11 cellular contexts compared by ENCODE assay signal in the genomic region with DNA sequence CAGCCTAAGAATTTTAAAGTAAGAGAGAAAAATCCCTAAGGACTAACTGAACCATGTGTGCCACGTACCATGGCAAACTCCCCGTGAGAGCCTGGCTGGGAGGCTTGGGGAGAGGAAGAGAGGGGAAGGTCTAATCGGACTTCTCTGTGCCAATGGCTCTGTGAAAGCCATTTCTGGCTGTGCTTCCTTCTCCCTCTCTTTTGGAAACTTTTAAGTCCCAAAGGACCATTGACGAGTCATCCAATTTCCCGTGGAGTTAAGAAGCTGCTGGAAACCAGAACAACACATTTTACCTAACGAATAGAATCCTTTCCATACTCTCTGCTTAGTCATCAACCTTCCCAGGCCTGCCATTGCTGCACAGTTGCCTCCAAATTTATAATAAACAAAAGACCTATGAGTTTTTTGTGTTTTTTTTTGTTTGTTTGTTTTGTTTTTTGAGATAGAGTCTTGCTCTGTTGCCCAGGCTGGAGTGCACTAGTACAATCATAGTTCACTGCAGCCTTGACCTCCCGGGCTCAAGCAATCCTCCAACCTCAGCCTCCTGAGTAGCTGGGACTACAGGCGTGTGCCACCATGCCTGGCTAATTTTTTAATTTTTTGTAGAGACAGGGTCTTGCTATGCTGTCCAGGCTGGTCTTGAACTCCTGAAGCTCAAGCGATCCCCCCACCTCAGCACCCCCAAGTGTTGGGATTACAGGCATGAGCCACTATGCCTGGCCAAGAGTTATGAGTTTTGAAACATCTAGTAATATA. TPM values are rescaled to one million over a fixed set of nuclear protein-coding genes. Genes with fewer than 3 reads are reported as not detected.
DNase-seq lines count a peak whose midpoint lies in the region; TF ChIP-seq lines count a peak whose summit lies in the region.
"Had no signal": no experiment of that assay in that cellular context is flagged by ENCODE, and none has a peak within 500 bp of the region (broad histone marks: within the 10 kb centered on the region; RNA-seq: fewer than 3 reads in every experiment).

No MANE protein-coding gene starts in this region.

- H3K4me2 ChIP-seq in BLaER1 treated with 17β-estradiol and CSF1 and Interleukin-3, amounts not matched to agents 10 nM and 100 nM = peak overlapping the region in 8 of 11 experiments; percentile 6 to 54 (median 34); a peak in 11 of 22 replicates
- H3K4me2 ChIP-seq: KMS-11 had no signal

- H3K36me3 ChIP-seq in BLaER1 treated with 17β-estradiol and CSF1 and Interleukin-3, amounts not matched to agents 10 nM and 100 nM = no peaks in the 10 kb centered on the region
- peaks cover 97% of the 10 kb centered on the region for H3K36me3 ChIP-seq in SJSA1

- no peak overlapping the region for H3K9ac ChIP-seq in BLaER1 treated with 17β-estradiol and CSF1 and Interleukin-3, amounts not matched to agents 10 nM and 100 nM
- H3K9ac ChIP-seq: KMS-11 had no signal

- no peaks in the 10 kb centered on the region for H3K27me3 ChIP-seq in BLaER1 treated with 17β-estradiol and CSF1 and Interleukin-3, amounts not matched to agents 10 nM and 100 nM
- H3K27me3 ChIP-seq in SJSA1 (replicated peaks) = no peaks in the 10 kb centered on the region

- TF ChIP-seq CTCF in fibroblast of pulmonary artery (IDR thresholded peaks at IDR 0.05; ENCODE audit: low read length, missing control alignments) = no peak

- no peak overlapping the region for H3K27ac ChIP-seq in BLaER1 treated with 17β-estradiol and CSF1 and Interleukin-3, amounts not matched to agents 10 nM and 100 nM
- H3K27ac ChIP-seq in SJSA1 = no peak overlapping the region; the same call in 1 of the 2 replicates
- H3K27ac ChIP-seq: KMS-11 had no signal

- DNase-seq in SJSA1 (ENCODE audit: low read depth in 1 of 2, low spot score in 2 of 2) (peak; percentile 54 to 55), fibroblast of pulmonary artery (ENCODE audit: low read depth) (peak; percentile 82), renal cortical epithelial cell (ENCODE audit: low read depth) (peak; percentile 67), D341Med (ENCODE audit: low spot score) (no peak), RKO (ENCODE audit: low spot score) (no peak), DMS79 (lab: John Stamatoyannopoulos, UW) (no peak), 8988T (no peak)
- DNase-seq: activated T-cell treated with anti-CD3 and anti-CD28 coated beads, Interleukin-2, amount 50 U/mL, for 72 hours; NCI-H774 had no signal

- no peak overlapping the region for H3K4me3 ChIP-seq in BLaER1 treated with 17β-estradiol and CSF1 and Interleukin-3, amounts not matched to agents 10 nM and 100 nM
- no peak overlapping the region for H3K4me3 ChIP-seq in SJSA1
- no peak overlapping the region for H3K4me3 ChIP-seq in fibroblast of pulmonary artery (replicated peaks; ENCODE audit: low read depth, low read length)

- peaks cover 0 to 4% (median 0%) of the 10 kb centered on the region in 11 experiments; a peak in 1 of 22 replicates for H3K9me3 ChIP-seq in BLaER1 treated with 17β-estradiol and CSF1 and Interleukin-3, amounts not matched to agents 10 nM and 100 nM (replicated peaks in 1 of 11)
- no peaks in the 10 kb centered on the region for H3K9me3 ChIP-seq in SJSA1 (replicated peaks)

- H4K20me1 ChIP-seq in BLaER1 treated with 17β-estradiol and CSF1 and Interleukin-3, amounts not matched to agents 10 nM and 100 nM = no peaks in the 10 kb centered on the region

- H3K4me1 ChIP-seq in BLaER1 treated with 17β-estradiol and CSF1 and Interleukin-3, amounts not matched to agents 10 nM and 100 nM = peaks cover 0 to 21% (median 11%) of the 10 kb centered on the region in 10 experiments; a peak in 11 of 20 replicates
- H3K4me1 ChIP-seq in SJSA1 (replicated peaks) = peaks cover 22% of the 10 kb centered on the region

RNA-seq across cellular contexts. Expression of gene LAMB1, which starts 13.2 kb away (rescaled TPM):
- total RNA-seq in SJSA1 (2014; rRNA removed; shearing (Covaris generic)) = 110 and 136 TPM in 2 replicates
- total RNA-seq in renal cortical epithelial cell = 188 and 329 TPM in 2 replicates

Comparison
In these comparisons a context has a peak if more than half of its experiments do, and no peak if none do; other contexts are left out.
1. DNase-seq: peak in SJSA1 (2 of 2), fibroblast of pulmonary artery (single experiment) and renal cortical epithelial cell (single experiment); none in D341Med (single experiment), RKO (single experiment), DMS79 (single experiment) and 8988T (single experiment).